Comparison of ENCODE assay signal across 23 cellular contexts in the genomic region with DNA sequence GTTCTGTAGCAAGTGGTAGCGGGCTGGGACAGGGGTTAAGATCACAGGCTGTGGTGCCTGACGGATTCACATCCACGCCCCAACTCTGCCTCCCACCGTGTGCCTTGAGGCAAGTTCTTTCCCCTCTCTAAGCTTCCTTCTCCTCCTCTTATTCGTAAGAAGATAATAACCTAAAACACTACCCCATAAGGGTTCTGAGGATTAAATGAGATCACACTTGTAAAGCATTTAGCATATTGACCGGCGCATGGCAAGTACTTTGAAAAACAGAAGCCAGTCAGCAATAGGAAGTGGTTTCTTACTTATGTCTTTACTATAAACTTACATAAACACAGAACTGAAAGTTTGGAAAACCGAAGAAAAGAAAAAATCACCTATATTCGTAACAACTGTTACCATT. TPM values are rescaled to one million over a fixed set of nuclear protein-coding genes. Genes with fewer than 3 reads are reported as not detected.
DNase-seq lines count a peak whose midpoint lies in the region; ATAC-seq, FAIRE-seq and TF ChIP-seq lines count a peak whose summit lies in the region.
"Had no signal": no experiment of that assay in that cellular context is flagged by ENCODE, and none has a peak within 500 bp of the region (broad histone marks: within the 10 kb centered on the region; RNA-seq: fewer than 3 reads in every experiment).

No MANE protein-coding gene starts in this region.

- peaks cover 6 to 49% of the 10 kb centered on the region in 2 experiments; a peak in 4 of 5 replicates for H3K27me3 ChIP-seq in HepG2 (ENCODE audit: control insufficient read depth in 1 of 2, insufficient read depth in 2 of 2, low read length in 2 of 2)
- H3K27me3 ChIP-seq: ovary, stomach, tibial nerve had no signal

- TF ChIP-seq RAD21 in HepG2 (CRISPR knock-in tag; IDR thresholded peaks at IDR 0.05) = no peak

- no peak for TF ChIP-seq POLR2A in HepG2 (IDR thresholded peaks at IDR 0.05; ENCODE audit: insufficient read depth in 1 of 2, low read depth in 2 of 2, low read length in 2 of 2)

- no peaks in the 10 kb centered on the region for H3K9me3 ChIP-seq in HepG2 (ENCODE audit: low read length)
- H3K9me3 ChIP-seq: A549, ovary, stomach, tibial nerve had no signal

- H3K79me2 ChIP-seq in HepG2 (ENCODE audit: insufficient read depth, low read length) = no peaks in the 10 kb centered on the region

- no peaks in the 10 kb centered on the region for H3K36me3 Mint-ChIP-seq in natural killer cell treated with Interleukin-12 subunit alpha and Interleukin-12 subunit beta and Interleukin-15 and Interleukin-18, amount 100 ng/mL, for 72 hours
- no peaks in the 10 kb centered on the region for H3K36me3 Mint-ChIP-seq in natural killer cell

- WGBS in HepG2 (ENCODE audit: low lambda C conversion rate) = 41% methylated on average over 9 of the region's 9 CpGs

- peak overlapping the region; percentile 22 for H3K4me3 Mint-ChIP-seq in natural killer cell treated with Interleukin-12 subunit alpha and Interleukin-12 subunit beta and Interleukin-15 and Interleukin-18, amount 100 ng/mL, for 72 hours
- no peak overlapping the region for H3K4me3 Mint-ChIP-seq in natural killer cell
- H3K4me3 Mint-ChIP-seq: activated CD4-positive, alpha-beta T cell treated with anti-CD3 and anti-CD28 coated beads, Interleukin-2, amount 10 ng/mL, durations not matched to agents 7 days and 5 days had no signal

- POLR2A ChIA-PET in HepG2 (lab: Yijun Ruan, JAX) = no interaction called here

- no TSS peak for BruUV-seq in HepG2 (replicated peaks; lab: Mats Ljungman, UMichigan)

- TF ChIP-seq EP300 in HepG2 (IDR thresholded peaks at IDR 0.05; ENCODE audit: low read depth in 2 of 2, low read length in 2 of 2) (no peak), HepG2 (CRISPR knock-in tag; IDR thresholded peaks at IDR 0.05; ENCODE audit: borderline replicate concordance) (no peak)

- no peaks in the 10 kb centered on the region for H3K36me3 ChIP-seq in HepG2 (replicated peaks in 1 of 2; ENCODE audit: control insufficient read depth in 1 of 2, insufficient read depth in 2 of 2, low read length in 2 of 2)
- H3K36me3 ChIP-seq: heart left ventricle, ovary, stomach, tibial nerve had no signal

- H3K4me1 Mint-ChIP-seq in natural killer cell treated with Interleukin-12 subunit alpha and Interleukin-12 subunit beta and Interleukin-15 and Interleukin-18, amount 100 ng/mL, for 72 hours (ENCODE audit: low read depth in 2 of 2) = peaks cover 5 to 8% of the 10 kb centered on the region in 2 donors
- H3K4me1 Mint-ChIP-seq in natural killer cell = peaks cover under 1 to 9% of the 10 kb centered on the region in 2 donors

- H3K4me3 ChIP-seq in HepG2 (replicated peaks in 1 of 3; ENCODE audit: insufficient read depth in 1 of 3, low read depth in 2 of 3, low read length in 3 of 3) = no peak overlapping the region
- H3K4me3 ChIP-seq: A549, heart left ventricle, ovary, stomach, tibial nerve had no signal

- TF ChIP-seq CTCF in natural killer cell (IDR thresholded peaks at IDR 0.05) = no peak
- no peak for TF ChIP-seq CTCF in HepG2 (CRISPR knock-in tag; IDR thresholded peaks at IDR 0.05)

- peaks cover 49 to 68% of the 10 kb centered on the region in 2 donors for H3K27me3 Mint-ChIP-seq in natural killer cell treated with Interleukin-12 subunit alpha and Interleukin-12 subunit beta and Interleukin-15 and Interleukin-18, amount 100 ng/mL, for 72 hours
- peaks cover 39 to 60% of the 10 kb centered on the region in 2 donors for H3K27me3 Mint-ChIP-seq in natural killer cell (ENCODE audit: low read depth in 2 of 2)

- in situ Hi-C loops in HepG2 (cut with HindIII; ENCODE audit: extremely low pct_ligation_motif_present, low pct_unique_long_range_greater_than_20kb) = no loop called here

- CTCF ChIA-PET in HepG2 (lab: Yijun Ruan, JAX; ENCODE audit: low intra/inter-chr PET ratio, low total read pairs) = no interaction called here

- H3K9me3 Mint-ChIP-seq in natural killer cell treated with Interleukin-12 subunit alpha and Interleukin-12 subunit beta and Interleukin-15 and Interleukin-18, amount 100 ng/mL, for 72 hours = no peaks in the 10 kb centered on the region
- H3K9me3 Mint-ChIP-seq in natural killer cell = no peaks in the 10 kb centered on the region
- H3K9me3 Mint-ChIP-seq: activated CD4-positive, alpha-beta T cell treated with anti-CD3 and anti-CD28 coated beads, Interleukin-2, amount 10 ng/mL, durations not matched to agents 7 days and 5 days had no signal

- no peaks in the 10 kb centered on the region for H3K4me1 ChIP-seq in HepG2 (ENCODE audit: insufficient read depth, low read length)

- no peak overlapping the region for H2AFZ ChIP-seq in HepG2 (ENCODE audit: low read length)

- H3K27ac Mint-ChIP-seq in natural killer cell treated with Interleukin-12 subunit alpha and Interleukin-12 subunit beta and Interleukin-15 and Interleukin-18, amount 100 ng/mL, for 72 hours = no peak overlapping the region
- no peak overlapping the region for H3K27ac Mint-ChIP-seq in natural killer cell
- H3K27ac Mint-ChIP-seq: activated CD4-positive, alpha-beta T cell treated with anti-CD3 and anti-CD28 coated beads, Interleukin-2, amount 10 ng/mL, durations not matched to agents 7 days and 5 days had no signal

- no peak for FAIRE-seq in HepG2 (lab: Jason Lieb, UNC)
- FAIRE-seq: A549, HTR-8/SVneo had no signal

- H3K4me2 ChIP-seq in HepG2 (ENCODE audit: low read depth, low read length) = no peak overlapping the region
- H3K4me2 ChIP-seq: A549 had no signal

- no peak overlapping the region for H3K27ac ChIP-seq in HepG2 (ENCODE audit: extremely low read length, insufficient read depth, low read length)
- H3K27ac ChIP-seq: A549, heart left ventricle, ovary, stomach, tibial nerve had no signal

- no peaks in the 10 kb centered on the region for H4K20me1 ChIP-seq in HepG2 (ENCODE audit: insufficient read depth, low read length)

- H3K9ac ChIP-seq in HepG2 (ENCODE audit: insufficient read depth, low read depth, low read length) = no peak overlapping the region

- intact Hi-C loops in natural killer cell (cut with micrococcal nuclease) = no loop called here
- intact Hi-C loops in HepG2 (cut with micrococcal nuclease; ENCODE audit: unreplicated experiment) = no loop called here

- DNase-seq in natural killer cell treated with Interleukin-12 subunit alpha and Interleukin-12 subunit beta and Interleukin-15 and Interleukin-18, amount 100 ng/mL, for 72 hours (ENCODE audit: low spot score) = no peak
- DNase-seq in natural killer cell (no peak), MV-4-11 (lab: John Stamatoyannopoulos, UW) (peak; percentile 92), UCSD-AML1 (lab: John Stamatoyannopoulos, UW; ENCODE audit: unreplicated experiment) (peak; percentile 44), HepG2 (ENCODE audit: low spot score) (no peak), hepatic stellate cell (ENCODE audit: low spot score) (no peak), OCI-M2 (lab: John Stamatoyannopoulos, UW; ENCODE audit: unreplicated experiment) (no peak)
- DNase-seq: activated CD4-positive, alpha-beta T cell treated with anti-CD3 and anti-CD28 coated beads, Interleukin-2, amount 10 ng/mL, durations not matched to agents 7 days and 5 days; C1 segment of cervical spinal cord; heart left ventricle; left cardiac atrium; NCI-H1417 treated with DMSO at 0.1 percent for 48 hours; NCI-H510A treated with DMSO at 0.1 percent for 48 hours; ovary; SHP77; stimulated activated CD4-positive, alpha-beta T cell treated with anti-CD3 and anti-CD28 coated beads, Interleukin-4, amount 100 ng/mL, for 4 hours; stomach; T-helper 1 cell had no signal

- no peak for ATAC-seq in natural killer cell treated with Interleukin-12 subunit alpha and Interleukin-12 subunit beta and Interleukin-15 and Interleukin-18, amount 100 ng/mL, for 72 hours
- ATAC-seq in natural killer cell (no peak), HepG2 (no peak), HG02759 (IDR thresholded peaks at IDR 0.05; ENCODE audit: unreplicated experiment) (no peak)
- ATAC-seq: A549, heart left ventricle, left cardiac atrium had no signal

TF ChIP-seq in HepG2, 621 proteins besides CTCF, POLR2A, EP300 and RAD21 (continues in another document):
- TF ChIP-seq NFE2 (CRISPR knock-in tag; IDR thresholded peaks at IDR 0.05) (no peak), ETV5 (CRISPR knock-in tag; IDR thresholded peaks at IDR 0.05; ENCODE audit: borderline replicate concordance) (no peak)
- TF ChIP-seq, protein P1, sequence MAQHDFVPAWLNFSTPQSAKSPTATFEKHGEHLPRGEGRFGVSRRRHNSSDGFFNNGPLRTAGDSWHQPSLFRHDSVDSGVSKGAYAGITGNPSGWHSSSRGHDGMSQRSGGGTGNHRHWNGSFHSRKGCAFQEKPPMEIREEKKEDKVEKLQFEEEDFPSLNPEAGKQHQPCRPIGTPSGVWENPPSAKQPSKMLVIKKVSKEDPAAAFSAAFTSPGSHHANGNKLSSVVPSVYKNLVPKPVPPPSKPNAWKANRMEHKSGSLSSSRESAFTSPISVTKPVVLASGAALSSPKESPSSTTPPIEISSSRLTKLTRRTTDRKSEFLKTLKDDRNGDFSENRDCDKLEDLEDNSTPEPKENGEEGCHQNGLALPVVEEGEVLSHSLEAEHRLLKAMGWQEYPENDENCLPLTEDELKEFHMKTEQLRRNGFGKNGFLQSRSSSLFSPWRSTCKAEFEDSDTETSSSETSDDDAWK (CRISPR knock-in tag; IDR thresholded peaks at IDR 0.05) = no peak

RNA-seq across cellular contexts. Expression of a gene that starts 15.5 kb away (rescaled TPM):
- not detected for total RNA-seq in natural killer cell treated with Interleukin-12 subunit alpha and Interleukin-12 subunit beta and Interleukin-15 and Interleukin-18, amount 100 ng/mL, for 72 hours
- 1 to 10 TPM; 2.8 to 9.6 (median 5.6) TPM for total RNA-seq in natural killer cell
- total RNA-seq in HepG2 (2016; rRNA removed; fragmentation: Illumina TruSeq; extraction: Trizol) = not detected in 2 replicates
- not detected in 2 replicates for total RNA-seq in HepG2 (2016; cell fraction: cytosol; rRNA removed; fragmentation: Illumina TruSeq; extraction: Trizol; ENCODE audit: low read depth)
- total RNA-seq in HepG2 (2016; cell fraction: insoluble cytoplasmic fraction; rRNA removed; fragmentation: Illumina TruSeq; extraction: Trizol) = not detected in 2 replicates
- not detected in 2 replicates for total RNA-seq in HepG2 (2016; cell fraction: membrane; rRNA removed; fragmentation: Illumina TruSeq; extraction: Trizol)
- not detected in 2 replicates for total RNA-seq in HepG2 (2016; cell fraction: nucleus; rRNA removed; fragmentation: Illumina TruSeq; extraction: Trizol)
- not detected in 2 replicates for polyA plus RNA-seq in HepG2 (2011; rRNA removed)
- not detected in 2 replicates for polyA plus RNA-seq in HepG2 (2011; cell fraction: cytosol; rRNA removed)
- polyA plus RNA-seq in HepG2 (2011; cell fraction: nucleus; rRNA removed) = not detected in 2 replicates
- polyA plus RNA-seq in HepG2 (2012) = not detected in 2 replicates
- not detected in 2 replicates for polyA plus RNA-seq in HepG2 (2016; cell fraction: cytosol; fragmentation: Illumina TruSeq; extraction: Trizol; ENCODE audit: low read depth)
- not detected in 2 replicates for polyA plus RNA-seq in HepG2 (2016; cell fraction: insoluble cytoplasmic fraction; fragmentation: Illumina TruSeq; extraction: Trizol; ENCODE audit: low read depth)
- polyA plus RNA-seq in HepG2 (2016; cell fraction: membrane; fragmentation: Illumina TruSeq; extraction: Trizol; ENCODE audit: low read depth) = not detected in 2 replicates
- not detected in 2 replicates for polyA plus RNA-seq in HepG2 (2016; cell fraction: nucleus; fragmentation: Illumina TruSeq; extraction: Trizol; ENCODE audit: insufficient read depth, low read depth)
- 0.28 and 0.30 TPM in 2 replicates for polyA minus RNA-seq in HepG2 (2011; rRNA and poly(A)+ RNA removed; ENCODE audit: low replicate concordance)
- not detected in 2 replicates for polyA minus RNA-seq in HepG2 (2011; cell fraction: cytosol; rRNA and poly(A)+ RNA removed)
- polyA minus RNA-seq in HepG2 (2011; cell fraction: nucleus; rRNA and poly(A)+ RNA removed) = not detected in 2 replicates
- total RNA-seq: activated CD4-positive, alpha-beta T cell treated with anti-CD3 and anti-CD28 coated beads, Interleukin-2, amount 10 ng/mL, durations not matched to agents 7 days and 5 days; G401 had no signal

Comparison
In these comparisons a context has a peak if more than half of its experiments do, and no peak if none do; other contexts are left out.
1. DNase-seq: peak in MV-4-11 (single experiment) and UCSD-AML1 (single experiment); none in natural killer cell treated with Interleukin-12 subunit alpha and Interleukin-12 subunit beta and Interleukin-15 and Interleukin-18, amount 100 ng/mL, for 72 hours (single experiment), natural killer cell (single experiment), HepG2 (single experiment), hepatic stellate cell (single experiment) and OCI-M2 (single experiment).